Comparison of ENCODE assay signal across 17 cellular contexts in the genomic region with DNA sequence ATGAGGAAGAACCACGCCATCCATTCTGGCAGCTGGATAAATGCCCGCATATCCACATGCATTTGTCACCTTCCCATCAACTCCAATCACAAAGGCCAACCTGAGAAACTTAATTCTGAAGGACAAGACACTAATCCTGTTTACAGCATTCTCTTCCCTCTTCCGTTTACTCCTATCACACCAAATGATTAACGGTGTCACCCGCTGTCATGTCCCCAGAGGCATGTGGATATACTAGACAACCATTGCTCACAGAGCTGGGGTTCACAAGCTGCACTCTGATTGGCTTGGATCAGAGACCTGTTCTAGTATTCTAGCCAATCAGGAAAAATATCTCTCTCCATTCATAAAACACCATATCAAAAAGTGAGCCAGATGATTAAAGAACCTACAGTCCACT. TPM values are rescaled to one million over a fixed set of nuclear protein-coding genes. Genes with fewer than 3 reads are reported as not detected.
A peak's percentile ranks its signal among the peaks of the same experiment; 100 is the strongest.
DNase-seq lines count a peak whose midpoint lies in the region; ATAC-seq and TF ChIP-seq lines count a peak whose summit lies in the region.
"Had no signal": no experiment of that assay in that cellular context is flagged by ENCODE, and none has a peak within 500 bp of the region (broad histone marks: within the 10 kb centered on the region; RNA-seq: fewer than 3 reads in every experiment).

No MANE protein-coding gene starts in this region.

- H3K36me3 Mint-ChIP-seq in activated T-helper 17 cell treated with anti-CD3 and anti-CD28 coated beads, Interleukin-2, amount 50 U/mL, for 72 hours (ENCODE audit: low read depth) = peaks cover 28% of the 10 kb centered on the region
- peaks cover 51% of the 10 kb centered on the region for H3K36me3 Mint-ChIP-seq in activated CD8-positive, alpha-beta T cell treated with anti-CD3 and anti-CD28 coated beads, Interleukin-2, amount 10 ng/mL, durations not matched to agents 7 days and 5 days (ENCODE audit: low read depth)
- H3K36me3 Mint-ChIP-seq in WTC11 = peaks cover 5% of the 10 kb centered on the region; the same call in 1 of the 2 replicates

- H3K36me3 ChIP-seq in BLaER1 treated with 17β-estradiol and CSF1 and Interleukin-3, amounts not matched to agents 10 nM and 100 nM = peaks cover 11 to 74% (median 54%) of the 10 kb centered on the region in 11 experiments; a peak in 21 of 22 replicates
- H3K36me3 ChIP-seq in Karpas-422 (ENCODE audit: insufficient read depth, low read length) = peaks cover 3% of the 10 kb centered on the region; the same call in 1 of the 2 replicates
- H3K36me3 ChIP-seq in effector memory CD4-positive, alpha-beta T cell (ENCODE audit: control insufficient read depth, insufficient read depth, low read length) = no peaks in the 10 kb centered on the region
- H3K36me3 ChIP-seq: brain microvascular endothelial cell, ovary had no signal

- H3K4me2 ChIP-seq in BLaER1 treated with 17β-estradiol and CSF1 and Interleukin-3, amounts not matched to agents 10 nM and 100 nM = peak overlapping the region; percentile 90 to 98 (median 96)
- H3K4me2 ChIP-seq in Karpas-422 (ENCODE audit: low read depth, low read length, poor library complexity, severe bottlenecking) = peak overlapping the region; percentile 6

- H3K4me1 ChIP-seq in BLaER1 treated with 17β-estradiol and CSF1 and Interleukin-3, amounts not matched to agents 10 nM and 100 nM = peaks cover 79 to 86% (median 84%) of the 10 kb centered on the region in 10 experiments
- H3K4me1 ChIP-seq in Karpas-422 (ENCODE audit: low read length) = peaks cover 81% of the 10 kb centered on the region
- peaks cover 13% of the 10 kb centered on the region for H3K4me1 ChIP-seq in effector memory CD4-positive, alpha-beta T cell (ENCODE audit: control insufficient read depth, insufficient read depth, low read length, poor library complexity, severe bottlenecking)

- TF ChIP-seq CTCF in WTC11 (IDR thresholded peaks at IDR 0.05) = no peak

- H3K9me3 Mint-ChIP-seq in activated T-helper 17 cell treated with anti-CD3 and anti-CD28 coated beads, Interleukin-2, amount 50 U/mL, for 72 hours = no peaks in the 10 kb centered on the region
- H3K9me3 Mint-ChIP-seq in activated CD8-positive, alpha-beta T cell treated with anti-CD3 and anti-CD28 coated beads, Interleukin-2, amount 10 ng/mL, durations not matched to agents 7 days and 5 days (ENCODE audit: insufficient read depth) = no peaks in the 10 kb centered on the region
- H3K9me3 Mint-ChIP-seq in WTC11 = no peaks in the 10 kb centered on the region

- no peaks in the 10 kb centered on the region for H3K27me3 ChIP-seq in BLaER1 treated with 17β-estradiol and CSF1 and Interleukin-3, amounts not matched to agents 10 nM and 100 nM
- H3K27me3 ChIP-seq in Karpas-422 (ENCODE audit: low read length) = no peaks in the 10 kb centered on the region
- no peaks in the 10 kb centered on the region for H3K27me3 ChIP-seq in effector memory CD4-positive, alpha-beta T cell (replicated peaks; ENCODE audit: control insufficient read depth, insufficient read depth, low read length, poor library complexity, severe bottlenecking)
- H3K27me3 ChIP-seq: brain microvascular endothelial cell, ovary had no signal

- H3K27ac ChIP-seq in BLaER1 treated with 17β-estradiol and CSF1 and Interleukin-3, amounts not matched to agents 10 nM and 100 nM = peak overlapping the region in 7 of 11 experiments; percentile 94 to 100 (median 98); a peak in 13 of 22 replicates
- no peak overlapping the region for H3K27ac ChIP-seq in Karpas-422 (ENCODE audit: low read length)
- no peak overlapping the region for H3K27ac ChIP-seq in effector memory CD4-positive, alpha-beta T cell (ENCODE audit: insufficient read depth, low read length, poor library complexity, severe bottlenecking)
- H3K27ac ChIP-seq: brain microvascular endothelial cell, GM23248, ovary had no signal

- POLR2A ChIA-PET in activated CD8-positive, alpha-beta T cell treated with anti-CD3 and anti-CD28 coated beads, Interleukin-2, amount 10 ng/mL, durations not matched to agents 7 days and 5 days (lab: Charles Lee) = interaction anchor here (1.1 kb wide), 1 partner anchor 9 kb away, joined by 3 read pairs; no protein-coding TSS in a partner anchor
- POLR2A ChIA-PET in WTC11 (lab: Charles Lee) = no interaction called here

- CTCF ChIA-PET in activated CD8-positive, alpha-beta T cell treated with anti-CD3 and anti-CD28 coated beads, Interleukin-2, amount 10 ng/mL, durations not matched to agents 7 days and 5 days (lab: Charles Lee) = interaction anchor here (0.9 to 2.5 kb wide), 2 partner anchors 31 to 35 kb away, joined by 4 to 7 read pairs; no protein-coding TSS in a partner anchor
- CTCF ChIA-PET in WTC11 (lab: Charles Lee) = interaction anchor here (0.9 kb wide), 1 partner anchor 62 kb away, joined by 4 read pairs; no protein-coding TSS in a partner anchor

- peak overlapping the region in 10 of 11 experiments; percentile 95 to 100 (median 99); a peak in 17 of 22 replicates for H3K9ac ChIP-seq in BLaER1 treated with 17β-estradiol and CSF1 and Interleukin-3, amounts not matched to agents 10 nM and 100 nM
- no peak overlapping the region for H3K9ac ChIP-seq in Karpas-422 (ENCODE audit: low read length)
- H3K9ac ChIP-seq: GM23248 had no signal

- H3K9me3 ChIP-seq in BLaER1 treated with 17β-estradiol and CSF1 and Interleukin-3, amounts not matched to agents 10 nM and 100 nM (replicated peaks in 1 of 11) = no peaks in the 10 kb centered on the region
- no peaks in the 10 kb centered on the region for H3K9me3 ChIP-seq in Karpas-422 (ENCODE audit: low read length)
- H3K9me3 ChIP-seq in effector memory CD4-positive, alpha-beta T cell (ENCODE audit: control insufficient read depth, low read length) = no peaks in the 10 kb centered on the region
- H3K9me3 ChIP-seq: ovary had no signal

- DNase-seq in Karpas-422 (peak; percentile 61), myocyte (ENCODE audit: low read depth) (peak; percentile 37), WTC11 (ENCODE audit: low spot score) (no peak)
- DNase-seq in activated CD8-positive, alpha-beta T cell treated with anti-CD3 and anti-CD28 coated beads, Interleukin-2, amount 10 ng/mL, durations not matched to agents 7 days and 5 days = no peak
- DNase-seq in effector memory CD4-positive, alpha-beta T cell = no peak
- DNase-seq: activated CD4-positive, alpha-beta T cell treated with anti-CD3 and anti-CD28 coated beads, Interleukin-2, amount 50 U/mL, for 1 hour; activated effector memory CD4-positive, alpha-beta T cell treated with Interleukin-2 at 50 U/mL for 16 hours; brain microvascular endothelial cell; GM23248; MM.1S; ovary; stimulated activated CD8-positive, alpha-beta memory T cell treated with anti-CD3 and anti-CD28 coated beads, Interleukin-4, amount 100 ng/mL, for 48 hours had no signal

- H3K4me3 Mint-ChIP-seq in activated T-helper 17 cell treated with anti-CD3 and anti-CD28 coated beads, Interleukin-2, amount 50 U/mL, for 72 hours = no peak overlapping the region
- no peak overlapping the region for H3K4me3 Mint-ChIP-seq in activated CD8-positive, alpha-beta T cell treated with anti-CD3 and anti-CD28 coated beads, Interleukin-2, amount 10 ng/mL, durations not matched to agents 7 days and 5 days
- no peak overlapping the region for H3K4me3 Mint-ChIP-seq in WTC11

- H3K9me2 ChIP-seq in Karpas-422 (replicated peaks; ENCODE audit: insufficient read depth, low read length) = no peaks in the 10 kb centered on the region

- peak overlapping the region; percentile 86 to 99 (median 96); a peak in 17 of 20 replicates for H3K4me3 ChIP-seq in BLaER1 treated with 17β-estradiol and CSF1 and Interleukin-3, amounts not matched to agents 10 nM and 100 nM
- no peak overlapping the region for H3K4me3 ChIP-seq in Karpas-422 (ENCODE audit: low read length)
- no peak overlapping the region for H3K4me3 ChIP-seq in effector memory CD4-positive, alpha-beta T cell (ENCODE audit: insufficient read depth, low read depth, low read length, poor library complexity, severe bottlenecking)
- H3K4me3 ChIP-seq: GM23248, ovary had no signal

- no peak overlapping the region for H2AFZ ChIP-seq in Karpas-422 (ENCODE audit: low read length)
- H2AFZ ChIP-seq: GM23248 had no signal

- peak overlapping the region; percentile 11 for H3K27ac Mint-ChIP-seq in activated T-helper 17 cell treated with anti-CD3 and anti-CD28 coated beads, Interleukin-2, amount 50 U/mL, for 72 hours
- H3K27ac Mint-ChIP-seq in activated CD8-positive, alpha-beta T cell treated with anti-CD3 and anti-CD28 coated beads, Interleukin-2, amount 10 ng/mL, durations not matched to agents 7 days and 5 days = no peak overlapping the region
- H3K27ac Mint-ChIP-seq in WTC11 = no peak overlapping the region

- no peaks in the 10 kb centered on the region for H3K27me3 Mint-ChIP-seq in activated T-helper 17 cell treated with anti-CD3 and anti-CD28 coated beads, Interleukin-2, amount 50 U/mL, for 72 hours
- H3K27me3 Mint-ChIP-seq in activated CD8-positive, alpha-beta T cell treated with anti-CD3 and anti-CD28 coated beads, Interleukin-2, amount 10 ng/mL, durations not matched to agents 7 days and 5 days (ENCODE audit: low read depth) = peaks cover 4% of the 10 kb centered on the region
- peaks cover 39% of the 10 kb centered on the region for H3K27me3 Mint-ChIP-seq in WTC11 (ENCODE audit: low read depth)

- peaks cover 28 to 84% (median 80%) of the 10 kb centered on the region in 11 experiments; a peak in 20 of 22 replicates for H4K20me1 ChIP-seq in BLaER1 treated with 17β-estradiol and CSF1 and Interleukin-3, amounts not matched to agents 10 nM and 100 nM
- peaks cover 73% of the 10 kb centered on the region for H4K20me1 ChIP-seq in Karpas-422 (ENCODE audit: insufficient read depth, low read depth, low read length)

- ATAC-seq in activated T-helper 17 cell treated with anti-CD3 and anti-CD28 coated beads, Interleukin-2, amount 50 U/mL, for 72 hours (replicated peaks) = no peak
- ATAC-seq in activated CD8-positive, alpha-beta T cell treated with anti-CD3 and anti-CD28 coated beads, Interleukin-2, amount 10 ng/mL, durations not matched to agents 7 days and 5 days = no peak
- ATAC-seq in WTC11 (no peak), GM21528 (IDR thresholded peaks at IDR 0.05; ENCODE audit: low FRiP score, unreplicated experiment) (no peak)

- H3K4me1 Mint-ChIP-seq in activated T-helper 17 cell treated with anti-CD3 and anti-CD28 coated beads, Interleukin-2, amount 50 U/mL, for 72 hours = peaks cover 35% of the 10 kb centered on the region
- peaks cover 78% of the 10 kb centered on the region for H3K4me1 Mint-ChIP-seq in activated CD8-positive, alpha-beta T cell treated with anti-CD3 and anti-CD28 coated beads, Interleukin-2, amount 10 ng/mL, durations not matched to agents 7 days and 5 days (ENCODE audit: low read depth)
- peaks cover 24% of the 10 kb centered on the region for H3K4me1 Mint-ChIP-seq in WTC11

- peaks cover 83% of the 10 kb centered on the region for H3K79me2 ChIP-seq in Karpas-422 (ENCODE audit: low read length)

RNA-seq across cellular contexts. Expression of gene MACROH2A1, which starts 3.6 kb away (rescaled TPM):
- 160 and 245 TPM in 2 replicates for total RNA-seq in Karpas-422 (2014; rRNA removed; shearing (Covaris generic); ENCODE audit: low replicate concordance)
- total RNA-seq in activated T-helper 17 cell treated with anti-CD3 and anti-CD28 coated beads, Interleukin-2, amount 50 U/mL, for 72 hours = 100 to 1,000 TPM in 1 of 2 donors, 10 to 100 TPM in 1; 84.8 to 173 TPM
- 141 and 165 TPM in 2 replicates for total RNA-seq in myocyte
- 122 TPM for polyA plus RNA-seq in myocyte (2012)
- 100 to 1,000 TPM; 328 to 332 TPM for total RNA-seq in activated CD8-positive, alpha-beta T cell treated with anti-CD3 and anti-CD28 coated beads, Interleukin-2, amount 10 ng/mL, durations not matched to agents 7 days and 5 days
- total RNA-seq in WTC11 (2021) = 83.8 to 93.7 TPM (median 85.9 TPM) in 3 replicates

RNA-seq across cellular contexts. Expression of gene DCANP1, which starts 51.7 kb away (rescaled TPM):
- not detected in 2 replicates for total RNA-seq in Karpas-422 (2014; rRNA removed; shearing (Covaris generic); ENCODE audit: low replicate concordance)
- not detected for total RNA-seq in activated T-helper 17 cell treated with anti-CD3 and anti-CD28 coated beads, Interleukin-2, amount 50 U/mL, for 72 hours
- total RNA-seq in myocyte = not detected in 2 replicates
- not detected for polyA plus RNA-seq in myocyte (2012)
- not detected for total RNA-seq in activated CD8-positive, alpha-beta T cell treated with anti-CD3 and anti-CD28 coated beads, Interleukin-2, amount 10 ng/mL, durations not matched to agents 7 days and 5 days
- total RNA-seq in WTC11 (2021) = not detected in 3 replicates
- total RNA-seq: endothelial cell of umbilical vein, GM23248, lung microvascular endothelial cell had no signal
- polyA plus RNA-seq: endothelial cell of umbilical vein, GM23248, ovary had no signal

RNA-seq across cellular contexts. Expression of gene TIFAB, which starts 56.7 kb away (rescaled TPM):
- total RNA-seq in Karpas-422 (2014; rRNA removed; shearing (Covaris generic); ENCODE audit: low replicate concordance) = not detected in 2 replicates
- total RNA-seq in activated T-helper 17 cell treated with anti-CD3 and anti-CD28 coated beads, Interleukin-2, amount 50 U/mL, for 72 hours = not detected
- not detected in 2 replicates for total RNA-seq in myocyte
- polyA plus RNA-seq in myocyte (2012) = not detected
- not detected for total RNA-seq in activated CD8-positive, alpha-beta T cell treated with anti-CD3 and anti-CD28 coated beads, Interleukin-2, amount 10 ng/mL, durations not matched to agents 7 days and 5 days
- total RNA-seq in WTC11 (2021) = not detected in 3 replicates
- total RNA-seq: endothelial cell of umbilical vein, GM23248, lung microvascular endothelial cell had no signal
- polyA plus RNA-seq: endothelial cell of umbilical vein, GM23248 had no signal

Comparison
In these comparisons a context has a peak if more than half of its experiments do, and no peak if none do; other contexts are left out.
1. H3K27ac ChIP-seq: peak in BLaER1 treated with 17β-estradiol and CSF1 and Interleukin-3, amounts not matched to agents 10 nM and 100 nM (7 of 11); none in Karpas-422 (single experiment) and effector memory CD4-positive, alpha-beta T cell (single experiment).
2. H3K4me3 ChIP-seq: peak in BLaER1 treated with 17β-estradiol and CSF1 and Interleukin-3, amounts not matched to agents 10 nM and 100 nM (10 of 10); none in Karpas-422 (single experiment) and effector memory CD4-positive, alpha-beta T cell (single experiment).
3. DNase-seq: peak in Karpas-422 (single experiment) and myocyte (single experiment); none in activated CD8-positive, alpha-beta T cell treated with anti-CD3 and anti-CD28 coated beads, Interleukin-2, amount 10 ng/mL, durations not matched to agents 7 days and 5 days (single experiment), WTC11 (single experiment) and effector memory CD4-positive, alpha-beta T cell (0 of 3).